ENCODE assay signal across 9 cellular contexts in the genomic region with DNA sequence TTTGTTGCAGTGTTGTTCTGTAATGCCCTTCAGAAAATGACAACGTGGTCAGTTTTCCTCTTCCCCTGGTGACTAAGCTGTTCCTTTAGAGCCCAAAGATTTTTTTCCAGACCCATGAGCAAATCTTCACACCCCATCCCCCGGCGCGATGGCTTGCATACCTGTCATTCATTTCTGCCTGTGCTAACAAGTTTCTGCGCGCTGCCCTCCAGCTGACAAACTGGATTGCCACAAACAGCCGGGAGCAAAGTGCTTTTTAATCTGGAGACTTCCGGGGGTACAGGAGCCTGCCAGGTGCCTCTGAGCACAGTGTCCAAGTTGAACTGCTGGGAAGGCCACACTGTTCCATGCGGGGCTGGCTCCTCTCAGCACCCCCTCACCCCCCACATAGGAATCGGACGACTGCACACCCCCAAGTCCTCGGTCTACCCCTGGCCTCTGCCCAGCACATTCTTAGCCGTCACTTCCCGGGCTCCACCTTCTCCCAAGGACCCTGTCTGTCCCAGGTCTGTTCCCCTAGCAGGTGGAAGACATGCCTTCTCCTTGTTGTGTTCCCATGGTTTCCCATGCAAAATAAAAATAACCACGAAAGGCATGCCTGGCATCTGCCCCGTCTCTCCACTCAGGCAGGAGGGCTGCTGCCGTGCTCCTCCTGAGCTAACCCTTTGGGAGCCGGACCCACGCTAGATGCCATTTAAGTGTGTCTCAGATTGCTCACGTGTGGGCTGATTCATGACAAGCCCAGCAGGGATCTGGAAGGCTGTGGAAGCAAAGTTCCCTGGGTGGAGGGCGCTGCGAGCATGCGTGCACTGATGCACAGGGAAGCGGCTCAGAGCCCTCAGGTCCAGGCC. TPM values are rescaled to one million over a fixed set of nuclear protein-coding genes. Genes with fewer than 3 reads are reported as not detected.
DNase-seq lines count a peak whose midpoint lies in the region; ATAC-seq, FAIRE-seq and TF ChIP-seq lines count a peak whose summit lies in the region.
"Had no signal": no experiment of that assay in that cellular context is flagged by ENCODE, and none has a peak within 500 bp of the region (broad histone marks: within the 10 kb centered on the region; RNA-seq: fewer than 3 reads in every experiment).

No MANE protein-coding gene starts in this region.

- H3K9ac ChIP-seq in astrocyte (ENCODE audit: low read length), result peak overlapping the region; percentile 78

- peak overlapping the region; percentile 73 for H3K4me2 ChIP-seq in astrocyte (ENCODE audit: low read length)

- WGBS in sigmoid colon, 2 donors, result 63 to 78% methylated on average over 24 of the region's 24 CpGs

- peaks cover 18% of the 10 kb centered on the region for H4K20me1 ChIP-seq in astrocyte (ENCODE audit: insufficient read depth, low read length)

- no peaks in the 10 kb centered on the region for H3K27me3 Mint-ChIP-seq in astrocyte (ENCODE audit: low read depth, unreplicated experiment)

- H3K4me1 ChIP-seq in astrocyte (ENCODE audit: insufficient read depth, low read length) (peaks cover 17% of the 10 kb centered on the region), right atrium auricular region (peaks cover 0 to 46% of the 10 kb centered on the region in 2 donors), sigmoid colon (peaks cover 0 to 15% (median 10%) of the 10 kb centered on the region in 4 donors)

- FAIRE-seq in astrocyte (lab: Jason Lieb, UNC), result peak; percentile 41

- H3K4me3 Mint-ChIP-seq in astrocyte (ENCODE audit: unreplicated experiment), result peak overlapping the region; percentile 58

- in situ Hi-C loops in G401 (cut with HindIII; ENCODE audit: low sequenced_read_pairs), result no loop called here

- H2AFZ ChIP-seq in astrocyte (ENCODE audit: low read depth, low read length), result no peak overlapping the region

- H3K4me1 Mint-ChIP-seq in astrocyte (ENCODE audit: low read depth, unreplicated experiment), result peaks cover 18% of the 10 kb centered on the region

- H3K36me3 ChIP-seq in astrocyte (ENCODE audit: insufficient read depth, low read length), result peaks cover 26% of the 10 kb centered on the region
- peaks cover 65% of the 10 kb centered on the region for H3K36me3 ChIP-seq in right atrium auricular region
- peaks cover 10 to 63% (median 44%) of the 10 kb centered on the region in 4 donors for H3K36me3 ChIP-seq in sigmoid colon

- TF ChIP-seq CTCF in astrocyte (IDR thresholded peaks at IDR 0.05; ENCODE audit: insufficient read depth, low read depth, low read length), result no peak
- no peak for TF ChIP-seq CTCF in right atrium auricular region (IDR thresholded peaks at IDR 0.05)
- no peak for TF ChIP-seq CTCF in sigmoid colon (IDR thresholded peaks at IDR 0.05)

- H3K9me3 ChIP-seq in astrocyte (ENCODE audit: insufficient read depth, low read depth, low read length), result no peaks in the 10 kb centered on the region
- no peaks in the 10 kb centered on the region for H3K9me3 ChIP-seq in right atrium auricular region
- H3K9me3 ChIP-seq in sigmoid colon, result no peaks in the 10 kb centered on the region

- H3K79me2 ChIP-seq in astrocyte (ENCODE audit: insufficient read depth, low read length), result peaks cover 13% of the 10 kb centered on the region

- TF ChIP-seq POLR2A in sigmoid colon (IDR thresholded peaks at IDR 0.05) (no peak), erythroblast (IDR thresholded peaks at IDR 0.05; ENCODE audit: low read length) (no peak)

- H3K9me3 Mint-ChIP-seq in astrocyte (ENCODE audit: unreplicated experiment), result no peaks in the 10 kb centered on the region

- peaks cover 32% of the 10 kb centered on the region for H3K36me3 Mint-ChIP-seq in astrocyte (ENCODE audit: low read depth, unreplicated experiment)

- H3K27ac Mint-ChIP-seq in astrocyte (ENCODE audit: unreplicated experiment), result peak overlapping the region; percentile 98

- H3K27ac ChIP-seq in astrocyte (ENCODE audit: low read depth, low read length), result peak overlapping the region; percentile 97
- H3K27ac ChIP-seq in right atrium auricular region, result peak overlapping the region; percentile 84 to 92
- H3K27ac ChIP-seq in sigmoid colon, result peak overlapping the region; percentile 35 to 76 (median 64)

- DNase-seq in G401 (ENCODE audit: low spot score) (peak; percentile 34), astrocyte (ENCODE audit: low read depth) (peak; percentile 80), right atrium auricular region (ENCODE audit: low spot score) (peak; percentile 83), sigmoid colon (no peak), midbrain (lab: John Stamatoyannopoulos, UW) (no peak), DMS 273 (lab: John Stamatoyannopoulos, UW; ENCODE audit: unreplicated experiment) (no peak), erythroblast (lab: John Stamatoyannopoulos, UW) (no peak)
- DNase-seq: stimulated activated naive CD4-positive, alpha-beta T cell had no signal

- H3K27me3 ChIP-seq in astrocyte (ENCODE audit: insufficient read depth, low read length), result no peaks in the 10 kb centered on the region
- no peaks in the 10 kb centered on the region for H3K27me3 ChIP-seq in right atrium auricular region
- H3K27me3 ChIP-seq in sigmoid colon, result no peaks in the 10 kb centered on the region

- intact Hi-C loops in sigmoid colon (cut with DNase I), result no loop called here

- H3K4me3 ChIP-seq in astrocyte (ENCODE audit: insufficient read depth, low read depth, low read length) (peak overlapping the region; percentile 29), right atrium auricular region (no peak overlapping the region), sigmoid colon (peak overlapping the region in 2 of 4 donors; percentile 1 to 15)

- TF ChIP-seq EP300 in sigmoid colon (IDR thresholded peaks at IDR 0.05), result no peak

- ATAC-seq in GM18498 (IDR thresholded peaks at IDR 0.05; ENCODE audit: unreplicated experiment), result no peak

RNA-seq across cellular contexts. Expression of a gene that starts 14.1 kb away (rescaled TPM):
- 22.2 and 38.2 TPM in 2 replicates for total RNA-seq in G401 (2014; rRNA removed; shearing (Covaris generic))
- 23.0 and 23.1 TPM in 2 replicates for total RNA-seq in astrocyte
- 100 to 1,000 TPM in 1 of 2 donors, 10 to 100 TPM in 1; 93.1 to 130 TPM for total RNA-seq in right atrium auricular region
- 10 to 100 TPM; 12.1 to 30.5 (median 18.3) TPM for total RNA-seq in sigmoid colon
- 1 to 10 TPM; 1.4 to 4.2 (median 3.0) TPM for polyA plus RNA-seq in sigmoid colon

Comparison
In these comparisons a context has a peak if more than half of its experiments do, and no peak if none do; other contexts are left out.
1. DNase-seq: peak in G401 (single experiment), astrocyte (single experiment) and right atrium auricular region (single experiment); none in sigmoid colon (single experiment), midbrain (single experiment), DMS 273 (single experiment) and erythroblast (0 of 2).
2. Peak in every context shown above with its lines, with median percentiles within 50 percentile points of each other: H3K27ac ChIP-seq.